Comparison of ENCODE assay signal across 9 cellular contexts in the genomic region with DNA sequence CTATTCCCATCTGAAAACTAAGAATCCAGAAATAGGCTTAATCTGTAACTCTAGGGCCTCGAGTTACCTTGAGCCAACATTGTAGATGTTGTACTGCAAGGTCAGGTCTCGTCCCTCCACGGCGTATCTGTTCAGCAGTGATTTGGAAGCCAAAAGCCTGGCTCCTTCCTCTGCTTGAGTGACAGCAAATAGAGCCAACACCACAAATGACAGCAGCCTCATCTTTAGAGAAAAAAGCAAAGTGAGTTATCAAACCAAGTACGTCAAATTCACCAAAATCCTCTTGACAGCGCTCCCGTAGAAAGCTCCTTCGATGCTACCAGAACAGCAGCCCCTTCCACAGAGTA. TPM values are rescaled to one million over a fixed set of nuclear protein-coding genes. Genes with fewer than 3 reads are reported as not detected.
A peak's percentile ranks its signal among the peaks of the same experiment; 100 is the strongest.
DNase-seq lines count a peak whose midpoint lies in the region; ATAC-seq and TF ChIP-seq lines count a peak whose summit lies in the region.
"Had no signal": no experiment of that assay in that cellular context is flagged by ENCODE, and none has a peak within 500 bp of the region (broad histone marks: within the 10 kb centered on the region; RNA-seq: fewer than 3 reads in every experiment).

No MANE protein-coding gene starts in this region.

- H3K9me2 ChIP-seq in DOHH2 (replicated peaks; ENCODE audit: control insufficient read depth, low read length): no peaks in the 10 kb centered on the region

- H3K27me3 ChIP-seq in DOHH2 (ENCODE audit: control insufficient read depth, low read length) (no peaks in the 10 kb centered on the region), Peyer's patch (no peaks in the 10 kb centered on the region), esophagus squamous epithelium (no peaks in the 10 kb centered on the region), trophoblast cell (ENCODE audit: insufficient read depth, low read length) (no peaks in the 10 kb centered on the region)

- H4K8ac ChIP-seq in trophoblast cell (ENCODE audit: low read depth, low read length): peak overlapping the region; percentile 91

- H4K20me1 ChIP-seq in DOHH2 (ENCODE audit: control insufficient read depth, insufficient read depth, low read depth, low read length): no peaks in the 10 kb centered on the region

- H3K4ac ChIP-seq in trophoblast cell (ENCODE audit: low read depth, low read length): peak overlapping the region; percentile 99

- no peaks in the 10 kb centered on the region for H3F3A ChIP-seq in DOHH2 (ENCODE audit: control insufficient read depth, insufficient read depth)

- peaks cover 6% of the 10 kb centered on the region for H3K79me1 ChIP-seq in trophoblast cell (ENCODE audit: low read length)

- H2BK12ac ChIP-seq in trophoblast cell (ENCODE audit: low read length): no peak overlapping the region

- peak overlapping the region; percentile 73 for H2AK5ac ChIP-seq in trophoblast cell (ENCODE audit: low read length)

- TF ChIP-seq CTCF in DOHH2 (IDR thresholded peaks at IDR 0.05; ENCODE audit: low read depth, low read length, poor library complexity, severe bottlenecking) (no peak), Peyer's patch (IDR thresholded peaks at IDR 0.05) (no peak), esophagus squamous epithelium (IDR thresholded peaks at IDR 0.05) (no peak)

- H3K79me2 ChIP-seq in DOHH2 (ENCODE audit: control insufficient read depth, low read length) (peaks cover 31% of the 10 kb centered on the region), trophoblast cell (ENCODE audit: control insufficient read depth, insufficient read depth, low read length, poor library complexity) (peaks cover 10% of the 10 kb centered on the region)

- H3K27ac ChIP-seq in DOHH2 (ENCODE audit: low read depth, low read length): no peak overlapping the region
- peak overlapping the region in 3 of 4 donors; percentile 81 to 87 (median 84) for H3K27ac ChIP-seq in Peyer's patch
- H3K27ac ChIP-seq in esophagus squamous epithelium: peak overlapping the region; percentile 84 to 96 (median 94)
- H3K27ac ChIP-seq in trophoblast cell (ENCODE audit: low read depth, low read length): no peak overlapping the region

- TF ChIP-seq POLR2A in Peyer's patch (IDR thresholded peaks at IDR 0.05) (no peak), esophagus squamous epithelium (IDR thresholded peaks at IDR 0.05) (no peak)

- no peak overlapping the region for H2BK120ac ChIP-seq in trophoblast cell (ENCODE audit: insufficient read depth, low read length, poor library complexity)

- H3K4me1 ChIP-seq in DOHH2 (ENCODE audit: control insufficient read depth, low read length) (peaks cover 19% of the 10 kb centered on the region), Peyer's patch (peaks cover 0 to 12% (median 4%) of the 10 kb centered on the region in 4 donors), esophagus squamous epithelium (peaks cover 9 to 21% (median 11%) of the 10 kb centered on the region in 3 donors), trophoblast cell (ENCODE audit: control insufficient read depth in 1 of 2, insufficient read depth in 2 of 2, low read length in 2 of 2) (peaks cover 4% of the 10 kb centered on the region in 2 experiments)

- H2BK5ac ChIP-seq in trophoblast cell (ENCODE audit: low read depth, low read length, poor library complexity): peak overlapping the region; percentile 56

- intact Hi-C loops in esophagus squamous epithelium (cut with DNase I): no loop called here

- 57% methylated on average over 8 of the region's 8 CpGs for WGBS in esophagus squamous epithelium, 2 donors
- no CpG with 5 or more reads among the region's 8 CpGs for WGBS in trophoblast cell (ENCODE audit: extremely low coverage, insufficient coverage, insufficient read length)

- peak overlapping the region; percentile 67 for H2AFZ ChIP-seq in trophoblast cell (ENCODE audit: insufficient read depth, low read length, poor library complexity)

- ATAC-seq in HG03108 (IDR thresholded peaks at IDR 0.05; ENCODE audit: unreplicated experiment): no peak

- peak overlapping the region; percentile 90 for H4K91ac ChIP-seq in trophoblast cell (ENCODE audit: low read depth, low read length)

- peak overlapping the region; percentile 76 for H3K23ac ChIP-seq in trophoblast cell (ENCODE audit: low read length)

- H3K4me3 ChIP-seq in DOHH2 (ENCODE audit: low read length) (peak overlapping the region; percentile 91), Peyer's patch (peak overlapping the region; percentile 72 to 81 (median 80)), esophagus squamous epithelium (peak overlapping the region; percentile 66 to 98 (median 90)), trophoblast cell (ENCODE audit: low read depth, low read length) (peak overlapping the region; percentile 87)

- H3K4me2 ChIP-seq in DOHH2 (ENCODE audit: low read length) (peak overlapping the region; percentile 95), trophoblast cell (ENCODE audit: low read length) (peak overlapping the region; percentile 83)

- H4K12ac ChIP-seq in trophoblast cell (ENCODE audit: low read depth, low read length): peak overlapping the region; percentile 76

- peaks cover 39% of the 10 kb centered on the region for H3K36me3 ChIP-seq in DOHH2 (ENCODE audit: control insufficient read depth, low read length)
- H3K36me3 ChIP-seq in Peyer's patch: peaks cover 0 to 47% (median 0%) of the 10 kb centered on the region in 3 donors
- peaks cover 0 to 46% (median 12%) of the 10 kb centered on the region in 3 donors for H3K36me3 ChIP-seq in esophagus squamous epithelium
- peaks cover 22 to 23% of the 10 kb centered on the region in 2 experiments for H3K36me3 ChIP-seq in trophoblast cell (ENCODE audit: control insufficient read depth in 1 of 2, insufficient read depth in 2 of 2, low read length in 2 of 2)

- H3K9ac ChIP-seq in trophoblast cell (ENCODE audit: low read length): peak overlapping the region; percentile 84

- H3K18ac ChIP-seq in trophoblast cell (ENCODE audit: low read length): no peak overlapping the region

- H3K14ac ChIP-seq in trophoblast cell (ENCODE audit: low read length): peak overlapping the region; percentile 94

- DNase-seq in Peyer's patch (no peak), esophagus squamous epithelium (lab: John Stamatoyannopoulos, UW) (no peak), trophoblast cell (no peak), mucosa of gallbladder (ENCODE audit: low spot score) (no peak), NCI-H510A (lab: John Stamatoyannopoulos, UW) (no peak), RKO (ENCODE audit: low spot score) (no peak)

- H3K9me3 ChIP-seq in DOHH2 (ENCODE audit: control insufficient read depth, insufficient read depth, low read length) (no peaks in the 10 kb centered on the region), Peyer's patch (no peaks in the 10 kb centered on the region), esophagus squamous epithelium (no peaks in the 10 kb centered on the region), trophoblast cell (ENCODE audit: insufficient read depth, low read depth, low read length) (no peaks in the 10 kb centered on the region)

RNA-seq across cellular contexts. Expression of gene SSR2, which starts 0.8 kb away (rescaled TPM):
- 100 to 1,000 TPM; 133 to 269 (median 202) TPM for total RNA-seq in Peyer's patch
- total RNA-seq in esophagus squamous epithelium: 100 to 1,000 TPM; 115 to 215 (median 179) TPM
- polyA plus RNA-seq in trophoblast cell (2013): 723 and 747 TPM in 2 replicates
- 217 TPM for total RNA-seq in mucosa of gallbladder

RNA-seq across cellular contexts. Expression of gene UBQLN4, which starts 33.7 kb away (rescaled TPM):
- 10 to 100 TPM; 16.3 to 22.5 (median 21.4) TPM for total RNA-seq in Peyer's patch
- total RNA-seq in esophagus squamous epithelium: 10 to 100 TPM; 19.7 to 32.7 (median 25.5) TPM
- 44.6 and 45.7 TPM in 2 replicates for polyA plus RNA-seq in trophoblast cell (2013)
- 34.1 TPM for total RNA-seq in mucosa of gallbladder

RNA-seq across cellular contexts. Expression of gene LAMTOR2, which starts 34.7 kb away (rescaled TPM):
- 10 to 100 TPM; 40.4 to 75.5 (median 54.1) TPM for total RNA-seq in Peyer's patch
- total RNA-seq in esophagus squamous epithelium: 10 to 100 TPM; 41.4 to 67.1 (median 53.3) TPM
- polyA plus RNA-seq in trophoblast cell (2013): 71.8 and 76.8 TPM in 2 replicates
- total RNA-seq in mucosa of gallbladder: 77.0 TPM

RNA-seq across cellular contexts. Expression of gene RAB25, which starts 41.0 kb away (rescaled TPM):
- total RNA-seq in Peyer's patch: 100 to 1,000 TPM in 3 of 4 donors, 10 to 100 TPM in 1; 96.6 to 188 (median 146) TPM
- 100 to 1,000 TPM; 190 to 482 (median 272) TPM for total RNA-seq in esophagus squamous epithelium
- 92.3 and 94.0 TPM in 2 replicates for polyA plus RNA-seq in trophoblast cell (2013)
- 103 TPM for total RNA-seq in mucosa of gallbladder
- total RNA-seq: myocyte had no signal

RNA-seq across cellular contexts. Expression of gene ARHGEF2, which starts 41.6 kb away (rescaled TPM):
- total RNA-seq in Peyer's patch (100 to 1,000 TPM; 101 to 239 (median 149) TPM), esophagus squamous epithelium (10 to 100 TPM; 22.6 to 38.3 (median 27.5) TPM), mucosa of gallbladder (142 TPM)
- polyA plus RNA-seq in trophoblast cell (2013): 42.1 and 46.5 TPM in 2 replicates

Comparison
In these comparisons a context has a peak if more than half of its experiments do, and no peak if none do; other contexts are left out.
1. H3K27ac ChIP-seq: peak in Peyer's patch (3 of 4) and esophagus squamous epithelium (4 of 4); none in DOHH2 (single experiment) and trophoblast cell (single experiment).
2. Peak in every context shown above with its lines, with median percentiles within 50 percentile points of each other: H3K4me3 ChIP-seq.